ENCODE assay signal across 1 cellular context in genomic region chr2:47344890-47345583, GRCh38.
TF ChIP-seq lines count a peak whose summit lies in the region.

No MANE protein-coding gene starts in this region.

TF ChIP-seq in HepG2, 621 proteins besides CTCF, POLR2A, EP300 and RAD21 (continued from another document and continues in another):
- TF ChIP-seq ZNF563 (CRISPR knock-in tag; IDR thresholded peaks at IDR 0.05) (no peak), ZSCAN20 (CRISPR knock-in tag; IDR thresholded peaks at IDR 0.05; ENCODE audit: borderline replicate concordance) (no peak), BCL3 (CRISPR knock-in tag; IDR thresholded peaks at IDR 0.05) (no peak; the same call in 1 of the 2 replicates), TOE1 (CRISPR knock-in tag; IDR thresholded peaks at IDR 0.05) (no peak), ZNF225 (CRISPR knock-in tag; IDR thresholded peaks at IDR 0.05) (no peak), BHLHE40 (IDR thresholded peaks at IDR 0.05; ENCODE audit: low read length) (peak; percentile 87), EZH2 (conservative IDR thresholded peaks at IDR 0.05; ENCODE audit: low read depth, low read length) (no peak), ZBTB34 (CRISPR knock-in tag; IDR thresholded peaks at IDR 0.05) (no peak), FOXK1 (CRISPR knock-in tag; IDR thresholded peaks at IDR 0.05; ENCODE audit: borderline replicate concordance, low read depth) (peak; percentile 71; the same call in 1 of the 2 replicates), POGK (CRISPR knock-in tag; conservative IDR thresholded peaks at IDR 0.05) (peak; percentile 18; the same call in 1 of the 2 replicates), ZNF652 (CRISPR knock-in tag; IDR thresholded peaks at IDR 0.05; ENCODE audit: borderline replicate concordance, low read depth) (no peak), PHF8 (CRISPR knock-in tag; IDR thresholded peaks at IDR 0.05) (peak; percentile 54; the same call in 1 of the 2 replicates), ZNF503 (CRISPR knock-in tag; IDR thresholded peaks at IDR 0.05) (peak; percentile 86), NR2C2 (CRISPR knock-in tag; IDR thresholded peaks at IDR 0.05; ENCODE audit: borderline replicate concordance) (peak; percentile 28; the same call in 1 of the 2 replicates), ZNF142 (CRISPR knock-in tag; IDR thresholded peaks at IDR 0.05) (no peak), GPN1 (CRISPR knock-in tag; IDR thresholded peaks at IDR 0.05; ENCODE audit: borderline replicate concordance) (no peak), AKAP8 (CRISPR knock-in tag; IDR thresholded peaks at IDR 0.05) (0 out of 2 replicates have a peak, but pooled peaks have one; percentile 49), BRF2 (CRISPR knock-in tag; IDR thresholded peaks at IDR 0.05) (0 out of 2 replicates have a peak, but pooled peaks have one; percentile 45), NFKB2 (CRISPR knock-in tag; IDR thresholded peaks at IDR 0.05; ENCODE audit: borderline replicate concordance) (no peak), ZC3H4 (CRISPR knock-in tag; IDR thresholded peaks at IDR 0.05; ENCODE audit: borderline replicate concordance) (no peak), MTA3 (CRISPR knock-in tag; IDR thresholded peaks at IDR 0.05) (no peak), ATAD3A (CRISPR knock-in tag; IDR thresholded peaks at IDR 0.05) (no peak), ZNF570 (CRISPR knock-in tag; IDR thresholded peaks at IDR 0.05; ENCODE audit: borderline replicate concordance) (no peak), FOXK2 (IDR thresholded peaks at IDR 0.05) (peak; percentile 93), ZNF3 (CRISPR knock-in tag; IDR thresholded peaks at IDR 0.05) (0 out of 2 replicates have a peak, but pooled peaks have one; percentile 15), REXO4 (CRISPR knock-in tag; IDR thresholded peaks at IDR 0.05; ENCODE audit: borderline replicate concordance) (no peak), ZSCAN22 (CRISPR knock-in tag; IDR thresholded peaks at IDR 0.05) (no peak), ZNF431 (CRISPR knock-in tag; IDR thresholded peaks at IDR 0.05; ENCODE audit: borderline replicate concordance, low read depth) (no peak), ZGPAT (CRISPR knock-in tag; IDR thresholded peaks at IDR 0.05) (peak; percentile 76; the same call in 1 of the 2 replicates), ZNF367 (CRISPR knock-in tag; IDR thresholded peaks at IDR 0.05; ENCODE audit: borderline replicate concordance) (no peak), GTF2F1 (IDR thresholded peaks at IDR 0.05; ENCODE audit: low read length) (peak; percentile 27; the same call in 1 of the 2 replicates), CREM (IDR thresholded peaks at IDR 0.05) (peak; percentile 67; the same call in 1 of the 2 replicates), CREM (CRISPR knock-in tag; IDR thresholded peaks at IDR 0.05) (no peak), RFX3 (CRISPR knock-in tag; IDR thresholded peaks at IDR 0.05) (0 out of 2 replicates have a peak, but pooled peaks have one; percentile 35), U2AF1 (optimal IDR thresholded peaks at IDR 0.05; ENCODE audit: low read depth, low read length) (peak; percentile 1), IRF9 (CRISPR knock-in tag; IDR thresholded peaks at IDR 0.05; ENCODE audit: borderline replicate concordance) (peak; percentile 15; the same call in 1 of the 2 replicates), ZKSCAN8 (CRISPR knock-in tag; IDR thresholded peaks at IDR 0.05; ENCODE audit: borderline replicate concordance) (peak; percentile 27; the same call in 1 of the 2 replicates), ZNF781 (CRISPR knock-in tag; IDR thresholded peaks at IDR 0.05; ENCODE audit: borderline replicate concordance, not compliant biosample characterization) (no peak), ZNF160 (CRISPR knock-in tag; IDR thresholded peaks at IDR 0.05) (no peak), SOX6 (IDR thresholded peaks at IDR 0.05) (no peak), SOX6 (CRISPR knock-in tag; IDR thresholded peaks at IDR 0.05) (peak; percentile 100), ZNF841 (CRISPR knock-in tag; IDR thresholded peaks at IDR 0.05; ENCODE audit: borderline replicate concordance) (no peak), XRCC5 (optimal IDR thresholded peaks at IDR 0.05; ENCODE audit: low read length) (peak; percentile 84), HMG20B (CRISPR knock-in tag; conservative IDR thresholded peaks at IDR 0.05) (peak; percentile 70; the same call in 1 of the 2 replicates), ZNF740 (CRISPR knock-in tag; IDR thresholded peaks at IDR 0.05) (no peak), TGIF2 (CRISPR knock-in tag; IDR thresholded peaks at IDR 0.05) (no peak), GATA4 (IDR thresholded peaks at IDR 0.05; ENCODE audit: borderline replicate concordance, low read depth) (no peak), MZF1 (CRISPR knock-in tag; IDR thresholded peaks at IDR 0.05; ENCODE audit: borderline replicate concordance) (no peak), PHF21A (CRISPR knock-in tag; IDR thresholded peaks at IDR 0.05) (peak; percentile 87), PAWR (CRISPR knock-in tag; IDR thresholded peaks at IDR 0.05; ENCODE audit: borderline replicate concordance) (no peak), ZNF773 (CRISPR knock-in tag; IDR thresholded peaks at IDR 0.05; ENCODE audit: borderline replicate concordance) (no peak)
